Comparison of ENCODE assay signal across 1 cellular context in the genomic region with DNA sequence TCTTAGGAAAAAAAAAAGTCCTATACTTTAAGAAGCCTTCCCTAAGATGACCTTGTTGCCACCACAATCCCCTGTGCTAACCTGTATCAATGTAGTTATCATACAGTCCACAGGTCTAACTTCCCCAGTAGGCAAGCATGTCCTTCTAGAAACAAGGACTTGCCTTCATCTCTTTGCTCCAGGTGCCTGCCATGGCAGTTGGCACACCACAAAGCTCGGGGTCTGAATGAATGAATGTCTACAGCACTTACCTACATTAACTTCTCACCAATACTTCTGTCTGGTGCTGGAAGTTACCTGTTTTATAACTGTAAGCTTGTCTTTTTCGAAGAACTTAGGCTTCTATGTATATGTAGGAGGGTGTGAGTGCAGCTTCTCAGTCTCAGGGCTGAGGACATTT.
TF ChIP-seq lines count a peak whose summit lies in the region.

No MANE protein-coding gene starts in this region.

TF ChIP-seq in H1, 55 proteins besides CTCF, POLR2A, EP300 and RAD21:
- TF ChIP-seq E2F6 (IDR thresholded peaks at IDR 0.05): no peak
